In genomic region chr2:126754240-126755004, GRCh38 we compare ENCODE assay signal across 12 cellular contexts.
"Had no signal": no experiment of that assay in that cellular context is flagged by ENCODE, and none has a peak within 500 bp of the region (broad histone marks: within the 10 kb centered on the region; RNA-seq: fewer than 3 reads in every experiment).

No MANE protein-coding gene starts in this region.

- DNase-seq: activated CD4-positive, alpha-beta T cell treated with anti-CD3 and anti-CD28 coated beads, Interleukin-2, amount 10 ng/mL, durations not matched to agents 24 days and 14 days; activated CD4-positive, CD25-positive, alpha-beta regulatory T cell; activated gamma-delta T cell treated with Interleukin-2 at 50 U/mL for 16 hours; amniotic stem cell; left ventricle myocardium inferior; ovary; stimulated activated CD4-positive, alpha-beta T cell treated with anti-CD3 and anti-CD28 coated beads, Interleukin-12 subunit alpha, Interleukin-12 subunit beta, amount 100 ng/mL, for 4 hours; tibial artery had no signal

- H3K27me3 ChIP-seq: esophagus muscularis mucosa, neural progenitor cell, ovary, tibial artery had no signal

- H3K27ac Mint-ChIP-seq: activated CD4-positive, alpha-beta T cell treated with anti-CD3 and anti-CD28 coated beads, Interleukin-2, amount 10 ng/mL, durations not matched to agents 24 days and 14 days; activated naive CD8-positive, alpha-beta T cell; neural progenitor cell had no signal

- H3K27ac ChIP-seq: esophagus muscularis mucosa, left ventricle myocardium inferior, neural progenitor cell, ovary, tibial artery had no signal

- H3K4me1 ChIP-seq: esophagus muscularis mucosa, left ventricle myocardium inferior, neural progenitor cell, tibial artery had no signal

- H3K36me3 ChIP-seq: esophagus muscularis mucosa, left ventricle myocardium inferior, neural progenitor cell, ovary, tibial artery had no signal

- H3K27me3 Mint-ChIP-seq: activated naive CD8-positive, alpha-beta T cell had no signal

- H3K4me1 Mint-ChIP-seq: neural progenitor cell had no signal

- H3K9ac ChIP-seq: neural progenitor cell had no signal

- H3K9me3 ChIP-seq: ovary, tibial artery had no signal

- ATAC-seq: SK-N-SH treated with all-trans-retinoic acid at 6 μM for 48 hours had no signal

- H3K4me3 ChIP-seq: esophagus muscularis mucosa, left ventricle myocardium inferior, neural progenitor cell, ovary, tibial artery had no signal

- H3K4me3 Mint-ChIP-seq: activated CD4-positive, alpha-beta T cell treated with anti-CD3 and anti-CD28 coated beads, Interleukin-2, amount 10 ng/mL, durations not matched to agents 24 days and 14 days; activated naive CD8-positive, alpha-beta T cell; neural progenitor cell had no signal

- H3K4me2 ChIP-seq: neural progenitor cell had no signal
